Comparison of ENCODE assay signal across 1 cellular context in the genomic region with DNA sequence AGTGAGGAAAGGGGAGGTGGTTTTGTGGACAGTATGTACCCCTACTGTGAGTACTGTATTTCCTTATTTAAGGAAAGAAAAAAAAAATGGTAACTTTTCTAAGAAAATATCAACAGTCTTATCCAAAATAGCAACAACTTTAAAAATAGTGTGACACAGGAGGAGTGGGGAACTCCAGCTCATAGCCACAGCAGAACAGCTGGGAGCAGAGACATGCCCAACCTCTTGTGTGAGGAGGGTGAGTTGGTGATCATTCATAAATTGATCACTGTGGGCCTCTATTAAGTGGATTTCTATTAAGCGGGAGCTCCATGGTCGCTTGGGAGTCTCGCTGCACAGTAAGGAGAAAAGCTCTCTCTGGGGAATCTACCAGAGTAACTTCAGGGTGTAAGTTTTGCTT.
TF ChIP-seq lines count a peak whose summit lies in the region.

No MANE protein-coding gene starts in this region.

TF ChIP-seq in GM12878, 131 proteins besides CTCF, POLR2A, EP300 and RAD21 (continued from another document):
- TF ChIP-seq, protein P1, sequence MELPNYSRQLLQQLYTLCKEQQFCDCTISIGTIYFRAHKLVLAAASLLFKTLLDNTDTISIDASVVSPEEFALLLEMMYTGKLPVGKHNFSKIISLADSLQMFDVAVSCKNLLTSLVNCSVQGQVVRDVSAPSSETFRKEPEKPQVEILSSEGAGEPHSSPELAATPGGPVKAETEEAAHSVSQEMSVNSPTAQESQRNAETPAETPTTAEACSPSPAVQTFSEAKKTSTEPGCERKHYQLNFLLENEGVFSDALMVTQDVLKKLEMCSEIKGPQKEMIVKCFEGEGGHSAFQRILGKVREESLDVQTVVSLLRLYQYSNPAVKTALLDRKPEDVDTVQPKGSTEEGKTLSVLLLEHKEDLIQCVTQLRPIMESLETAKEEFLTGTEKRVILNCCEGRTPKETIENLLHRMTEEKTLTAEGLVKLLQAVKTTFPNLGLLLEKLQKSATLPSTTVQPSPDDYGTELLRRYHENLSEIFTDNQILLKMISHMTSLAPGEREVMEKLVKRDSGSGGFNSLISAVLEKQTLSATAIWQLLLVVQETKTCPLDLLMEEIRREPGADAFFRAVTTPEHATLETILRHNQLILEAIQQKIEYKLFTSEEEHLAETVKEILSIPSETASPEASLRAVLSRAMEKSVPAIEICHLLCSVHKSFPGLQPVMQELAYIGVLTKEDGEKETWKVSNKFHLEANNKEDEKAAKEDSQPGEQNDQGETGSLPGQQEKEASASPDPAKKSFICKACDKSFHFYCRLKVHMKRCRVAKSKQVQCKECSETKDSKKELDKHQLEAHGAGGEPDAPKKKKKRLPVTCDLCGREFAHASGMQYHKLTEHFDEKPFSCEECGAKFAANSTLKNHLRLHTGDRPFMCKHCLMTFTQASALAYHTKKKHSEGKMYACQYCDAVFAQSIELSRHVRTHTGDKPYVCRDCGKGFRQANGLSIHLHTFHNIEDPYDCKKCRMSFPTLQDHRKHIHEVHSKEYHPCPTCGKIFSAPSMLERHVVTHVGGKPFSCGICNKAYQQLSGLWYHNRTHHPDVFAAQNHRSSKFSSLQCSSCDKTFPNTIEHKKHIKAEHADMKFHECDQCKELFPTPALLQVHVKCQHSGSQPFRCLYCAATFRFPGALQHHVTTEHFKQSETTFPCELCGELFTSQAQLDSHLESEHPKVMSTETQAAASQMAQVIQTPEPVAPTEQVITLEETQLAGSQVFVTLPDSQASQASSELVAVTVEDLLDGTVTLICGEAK (IDR thresholded peaks at IDR 0.05; ENCODE audit: borderline replicate concordance) = no peak
- TF ChIP-seq MEF2A (IDR thresholded peaks at IDR 0.05; ENCODE audit: insufficient read depth, low read depth, low read length) = 0 out of 2 replicates have a peak, but pooled peaks have one; percentile 29
